Comparison of ENCODE assay signal across 10 cellular contexts in genomic region chr10:103153302-103153759, GRCh38. TPM values are rescaled to one million over a fixed set of nuclear protein-coding genes. Genes with fewer than 3 reads are reported as not detected.
DNase-seq lines count a peak whose midpoint lies in the region; ATAC-seq, FAIRE-seq and TF ChIP-seq lines count a peak whose summit lies in the region.
"Had no signal": no experiment of that assay in that cellular context is flagged by ENCODE, and none has a peak within 500 bp of the region (broad histone marks: within the 10 kb centered on the region; RNA-seq: fewer than 3 reads in every experiment).

No MANE protein-coding gene starts in this region.

- intact Hi-C loops in pancreas (cut with DNase I): no loop called here
- intact Hi-C loops in activated T-helper 2 cell treated with anti-CD3 and anti-CD28 coated beads, Interferon-gamma antibody, Interleukin-2, Interleukin-4, amounts not matched to agents 10 μg/mL and 5 μg/mL and 100 μg/mL, durations not matched to agents 14 hours and 24 hours and 36 hours (cut with micrococcal nuclease): no loop called here

- no peak for FAIRE-seq in pancreas (lab: Jason Lieb, UNC)

- H3K36me3 Mint-ChIP-seq in activated T-helper 2 cell treated with anti-CD3 and anti-CD28 coated beads, Interferon-gamma antibody, Interleukin-2, Interleukin-4, amounts not matched to agents 10 μg/mL and 5 μg/mL and 100 μg/mL, durations not matched to agents 14 hours and 24 hours and 36 hours (ENCODE audit: low read depth): peaks cover 47% of the 10 kb centered on the region

- peaks cover 2% of the 10 kb centered on the region for H3K4me1 Mint-ChIP-seq in activated T-helper 2 cell treated with anti-CD3 and anti-CD28 coated beads, Interferon-gamma antibody, Interleukin-2, Interleukin-4, amounts not matched to agents 10 μg/mL and 5 μg/mL and 100 μg/mL, durations not matched to agents 14 hours and 24 hours and 36 hours (ENCODE audit: low read depth)

- peaks cover 22 to 37% (median 32%) of the 10 kb centered on the region in 3 donors for H3K4me1 ChIP-seq in pancreas

- no peaks in the 10 kb centered on the region for H3K27me3 ChIP-seq in pancreas

- no peak for TF ChIP-seq CTCF in VCaP (conservative IDR thresholded peaks at IDR 0.05)
- TF ChIP-seq CTCF in pancreas (IDR thresholded peaks at IDR 0.05): no peak

- H3K36me3 ChIP-seq in pancreas: no peaks in the 10 kb centered on the region

- H3K9me3 ChIP-seq in pancreas: no peaks in the 10 kb centered on the region

- H3K4me3 Mint-ChIP-seq in activated T-helper 2 cell treated with anti-CD3 and anti-CD28 coated beads, Interferon-gamma antibody, Interleukin-2, Interleukin-4, amounts not matched to agents 10 μg/mL and 5 μg/mL and 100 μg/mL, durations not matched to agents 14 hours and 24 hours and 36 hours (ENCODE audit: low read depth): no peak overlapping the region
- H3K4me3 Mint-ChIP-seq: activated naive CD8-positive, alpha-beta T cell had no signal

- WGBS in pancreas, 2 donors: 7 to 8% methylated on average over 4 of the region's 4 CpGs

- no peaks in the 10 kb centered on the region for H3K27me3 Mint-ChIP-seq in activated T-helper 2 cell treated with anti-CD3 and anti-CD28 coated beads, Interferon-gamma antibody, Interleukin-2, Interleukin-4, amounts not matched to agents 10 μg/mL and 5 μg/mL and 100 μg/mL, durations not matched to agents 14 hours and 24 hours and 36 hours (ENCODE audit: low read depth)
- H3K27me3 Mint-ChIP-seq: activated naive CD8-positive, alpha-beta T cell had no signal

- H3K4me3 ChIP-seq in pancreas: peak overlapping the region in 1 of 4 donors; percentile 17

- H3K27ac ChIP-seq in VCaP: peak overlapping the region; percentile 92
- peak overlapping the region in 3 of 4 donors; percentile 25 to 91 (median 90) for H3K27ac ChIP-seq in pancreas

- H3K9me3 Mint-ChIP-seq in activated T-helper 2 cell treated with anti-CD3 and anti-CD28 coated beads, Interferon-gamma antibody, Interleukin-2, Interleukin-4, amounts not matched to agents 10 μg/mL and 5 μg/mL and 100 μg/mL, durations not matched to agents 14 hours and 24 hours and 36 hours: no peaks in the 10 kb centered on the region

- H3K27ac Mint-ChIP-seq in activated T-helper 2 cell treated with anti-CD3 and anti-CD28 coated beads, Interferon-gamma antibody, Interleukin-2, Interleukin-4, amounts not matched to agents 10 μg/mL and 5 μg/mL and 100 μg/mL, durations not matched to agents 14 hours and 24 hours and 36 hours: no peak overlapping the region
- H3K27ac Mint-ChIP-seq: activated naive CD8-positive, alpha-beta T cell had no signal

- peak; percentile 28 to 71 (median 62) for ATAC-seq in pancreas

- DNase-seq in COLO829 (ENCODE audit: low spot score): peak; percentile 34
- DNase-seq in glomerular endothelial cell (ENCODE audit: extremely low read depth, low read depth, low spot score): peak; percentile 22
- no peak for DNase-seq in pancreas
- DNase-seq in AG08396 (ENCODE audit: low spot score): no peak
- no peak for DNase-seq in activated T-helper 2 cell treated with anti-CD3 and anti-CD28 coated beads, Interferon-gamma antibody, Interleukin-2, Interleukin-4, amounts not matched to agents 10 μg/mL and 5 μg/mL and 100 μg/mL, durations not matched to agents 14 hours and 24 hours and 36 hours (ENCODE audit: low spot score)
- DNase-seq in NCI-H2227 (lab: John Stamatoyannopoulos, UW; ENCODE audit: unreplicated experiment): no peak
- no peak for DNase-seq in iPS-NIHi7 (ENCODE audit: extremely low spot score)
- DNase-seq: GDM1 had no signal

RNA-seq across cellular contexts. Expression of gene NT5C2, which starts 39.7 kb away (rescaled TPM):
- total RNA-seq in glomerular endothelial cell (38.7 and 43.9 TPM in 2 replicates), pancreas (10 to 100 TPM; 21.7 to 45.0 (median 26.4) TPM)
- 10 to 100 TPM; 19.4 to 34.2 TPM for polyA plus RNA-seq in pancreas
- 58.1 and 60.6 TPM in 2 replicates for total RNA-seq in activated T-helper 2 cell treated with anti-CD3 and anti-CD28 coated beads, Interferon-gamma antibody, Interleukin-2, Interleukin-4, amounts not matched to agents 10 μg/mL and 5 μg/mL and 100 μg/mL, durations not matched to agents 14 hours and 24 hours and 36 hours

Comparison
In these comparisons a context has a peak if more than half of its experiments do, and no peak if none do; other contexts are left out.
1. DNase-seq: peak in COLO829 (single experiment) and glomerular endothelial cell (single experiment); none in pancreas (0 of 6), AG08396 (single experiment), activated T-helper 2 cell treated with anti-CD3 and anti-CD28 coated beads, Interferon-gamma antibody, Interleukin-2, Interleukin-4, amounts not matched to agents 10 μg/mL and 5 μg/mL and 100 μg/mL, durations not matched to agents 14 hours and 24 hours and 36 hours (single experiment), NCI-H2227 (single experiment) and iPS-NIHi7 (single experiment).